ENCODE assay signal across 8 cellular contexts in genomic region chr2:197011777-197012641, GRCh38.
DNase-seq lines count a peak whose midpoint lies in the region; ATAC-seq lines count a peak whose summit lies in the region.

No MANE protein-coding gene starts in this region.

- peak; percentile 42 for DNase-seq in DMS53 treated with DMSO at 0.1 percent for 48 hours (lab: John Stamatoyannopoulos, UW; ENCODE audit: unreplicated experiment)
- peak; percentile 75 for DNase-seq in NAMALWA (ENCODE audit: low spot score)
- peak; percentile 53 for DNase-seq in SW480 (ENCODE audit: low spot score)
- peak; percentile 75 for DNase-seq in dermis blood vessel endothelial cell
- DNase-seq in medulla oblongata (ENCODE audit: extremely low spot score), result peak; percentile 92

- ATAC-seq in GM21381 (IDR thresholded peaks at IDR 0.05; ENCODE audit: unreplicated experiment) (peak; percentile 68), HG02973 (IDR thresholded peaks at IDR 0.05; ENCODE audit: unreplicated experiment) (no peak), GM21447 (IDR thresholded peaks at IDR 0.05; ENCODE audit: unreplicated experiment) (no peak)

Comparison
In these comparisons a context has a peak if more than half of its experiments do, and no peak if none do; other contexts are left out.
1. DNase-seq: peak in every context shown above with its lines; median percentile 92 in medulla oblongata; 75 in NAMALWA; 75 in dermis blood vessel endothelial cell; 53 in SW480; 42 in DMS53 treated with DMSO at 0.1 percent for 48 hours.